28 cellular contexts compared by ENCODE assay signal in genomic region chr18:5967666-5968065, GRCh38.
"Had no signal": no experiment of that assay in that cellular context is flagged by ENCODE, and none has a peak within 500 bp of the region (broad histone marks: within the 10 kb centered on the region; RNA-seq: fewer than 3 reads in every experiment).

No MANE protein-coding gene starts in this region.

- H3K4me1 ChIP-seq: left lung, lower lobe of right lung, upper lobe of left lung, vagina had no signal

- H3K4me3 Mint-ChIP-seq: immature natural killer cell; naive thymus-derived CD8-positive, alpha-beta T cell; nephron; stimulated activated memory B cell treated with anti-CD40 and anti-IgM and Interleukin-4, amounts not matched to agents 10 μg/mL and 1 μg/mL and 100 μg/mL, for 72 hours; stimulated activated naive CD8-positive, alpha-beta T cell treated with anti-CD3 and anti-CD28 coated beads, Interleukin-15, amount 100 ng/mL, for 72 hours had no signal

- FAIRE-seq: islet of Langerhans, kidney had no signal

- H3K27ac ChIP-seq: left lung, lower lobe of right lung, ovary, right atrium auricular region, right lobe of liver, tibial nerve, upper lobe of left lung, vagina had no signal

- ATAC-seq: left lung; lower lobe of right lung; naive thymus-derived CD8-positive, alpha-beta T cell; right lobe of liver; stimulated activated memory B cell treated with anti-CD40 and anti-IgM and Interleukin-4, amounts not matched to agents 10 μg/mL and 1 μg/mL and 100 μg/mL, for 72 hours; stimulated activated naive CD8-positive, alpha-beta T cell treated with anti-CD3 and anti-CD28 coated beads, Interleukin-15, amount 100 ng/mL, for 72 hours had no signal

- H3K27me3 ChIP-seq: left lung, ovary, right atrium auricular region, right lobe of liver, tibial nerve, upper lobe of left lung, vagina had no signal

- H3K27ac Mint-ChIP-seq: nephron; progenitor cell of endocrine pancreas; stimulated activated memory B cell treated with anti-CD40 and anti-IgM and Interleukin-4, amounts not matched to agents 10 μg/mL and 1 μg/mL and 100 μg/mL, for 72 hours had no signal

- H3K4me2 ChIP-seq: smooth muscle cell had no signal

- H3K27me3 Mint-ChIP-seq: naive thymus-derived CD8-positive, alpha-beta T cell; progenitor cell of endocrine pancreas; stimulated activated memory B cell treated with anti-CD40 and anti-IgM and Interleukin-4, amounts not matched to agents 10 μg/mL and 1 μg/mL and 100 μg/mL, for 72 hours; stimulated activated naive CD8-positive, alpha-beta T cell treated with anti-CD3 and anti-CD28 coated beads, Interleukin-15, amount 100 ng/mL, for 72 hours had no signal

- H3K9me3 Mint-ChIP-seq: immature natural killer cell; naive thymus-derived CD8-positive, alpha-beta T cell; nephron; stimulated activated memory B cell treated with anti-CD40 and anti-IgM and Interleukin-4, amounts not matched to agents 10 μg/mL and 1 μg/mL and 100 μg/mL, for 72 hours; stimulated activated naive CD8-positive, alpha-beta T cell treated with anti-CD3 and anti-CD28 coated beads, Interleukin-15, amount 100 ng/mL, for 72 hours had no signal

- DNase-seq: hypothalamus; immature natural killer cell; kidney; left colon; left lung; lower lobe of right lung; mammary epithelial cell; mesenchymal stem cell; naive thymus-derived CD8-positive, alpha-beta T cell; nucleus accumbens; ovary; right lobe of liver; stimulated activated CD4-positive, alpha-beta T cell treated with anti-CD3 and anti-CD28 coated beads, Interleukin-1b, Interleukin-23, amount 100 ng/mL, for 48 hours; stimulated activated CD4-positive, alpha-beta T cell treated with anti-CD3 and anti-CD28 coated beads, Interleukin-2, amount 100 ng/mL, for 48 hours; stimulated activated CD4-positive, alpha-beta T cell treated with anti-CD3 and anti-CD28 coated beads, Interleukin-4, amount 100 ng/mL, for 4 hours; stimulated activated CD8-positive, alpha-beta memory T cell treated with anti-CD3 and anti-CD28 coated beads, Interleukin-4, amount 100 ng/mL, for 48 hours; stimulated activated naive CD4-positive, alpha-beta T cell treated with Interleukin-2 at 50 U/mL for 16 hours; stimulated activated naive CD8-positive, alpha-beta T cell treated with anti-CD3 and anti-CD28 coated beads, Interleukin-15, amount 100 ng/mL, for 72 hours; substantia nigra had no signal

- H3K4me3 ChIP-seq: left lung, lower lobe of right lung, ovary, right atrium auricular region, right lobe of liver, smooth muscle cell, tibial nerve, upper lobe of left lung, vagina had no signal

- H3K4me1 Mint-ChIP-seq: immature natural killer cell had no signal

- H3K36me3 ChIP-seq: left lung, lower lobe of right lung, ovary, right atrium auricular region, right lobe of liver, tibial nerve, upper lobe of left lung, vagina had no signal

- H3K9me3 ChIP-seq: left lung, lower lobe of right lung, ovary, right atrium auricular region, right lobe of liver, tibial nerve, upper lobe of left lung, vagina had no signal

- H3K36me3 Mint-ChIP-seq: naive thymus-derived CD8-positive, alpha-beta T cell had no signal
